In the genomic region with DNA sequence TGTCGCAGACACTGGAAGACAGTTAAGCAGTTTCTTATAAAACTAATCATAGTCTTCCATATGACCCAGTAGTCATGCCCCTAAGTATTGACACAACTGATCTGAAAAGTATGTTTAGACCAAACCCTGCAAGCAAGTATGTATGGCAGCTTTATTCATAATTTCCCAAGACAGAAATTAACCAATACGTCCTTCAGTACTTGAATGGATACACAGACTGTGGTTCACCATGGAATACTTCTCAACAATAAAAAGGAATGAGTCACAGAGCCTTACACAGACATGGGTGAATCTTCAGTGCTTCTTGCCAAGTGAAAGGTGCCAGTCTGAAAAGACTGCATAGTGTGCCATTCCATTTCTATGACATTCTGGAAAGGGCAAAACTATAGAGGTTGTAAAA, we compare ENCODE assay signal across 18 cellular contexts. TPM values are rescaled to one million over a fixed set of nuclear protein-coding genes. Genes with fewer than 3 reads are reported as not detected.
A peak's percentile ranks its signal among the peaks of the same experiment; 100 is the strongest.
DNase-seq lines count a peak whose midpoint lies in the region; ATAC-seq, FAIRE-seq and TF ChIP-seq lines count a peak whose summit lies in the region.
"Had no signal": no experiment of that assay in that cellular context is flagged by ENCODE, and none has a peak within 500 bp of the region (broad histone marks: within the 10 kb centered on the region; RNA-seq: fewer than 3 reads in every experiment).

No MANE protein-coding gene starts in this region.

- H3K27me3 ChIP-seq in astrocyte (ENCODE audit: insufficient read depth, low read length), result no peaks in the 10 kb centered on the region
- peaks cover 0 to 3% of the 10 kb centered on the region in 2 donors for H3K27me3 ChIP-seq in naive thymus-derived CD4-positive, alpha-beta T cell (ENCODE audit: control insufficient read depth in 2 of 2, insufficient read depth in 2 of 2, low read length in 2 of 2)
- H3K27me3 ChIP-seq: gastrocnemius medialis, thyroid gland had no signal

- H2AFZ ChIP-seq in astrocyte (ENCODE audit: low read depth, low read length), result no peak overlapping the region

- no peak overlapping the region for H3K27ac ChIP-seq in astrocyte (ENCODE audit: low read depth, low read length)
- no peak overlapping the region for H3K27ac ChIP-seq in naive thymus-derived CD4-positive, alpha-beta T cell (ENCODE audit: low read depth, low read length)
- H3K27ac ChIP-seq: gastrocnemius medialis, HL-60, skin epidermis, thyroid gland, VCaP had no signal

- POLR2A ChIA-PET in naive thymus-derived CD4-positive, alpha-beta T cell (lab: Charles Lee), result no interaction called here

- intact Hi-C loops in mucosa of descending colon (cut with DNase I, micrococcal nuclease), result no loop called here
- intact Hi-C loops in naive thymus-derived CD4-positive, alpha-beta T cell (cut with micrococcal nuclease), result no loop called here

- peaks cover 20% of the 10 kb centered on the region for H3K4me1 ChIP-seq in astrocyte (ENCODE audit: insufficient read depth, low read length)
- H3K4me1 ChIP-seq in mucosa of descending colon (ENCODE audit: low read depth), result no peaks in the 10 kb centered on the region
- H3K4me1 ChIP-seq in naive thymus-derived CD4-positive, alpha-beta T cell (ENCODE audit: control insufficient read depth in 2 of 2, insufficient read depth in 2 of 2, low read length in 2 of 2), result no peaks in the 10 kb centered on the region

- H3K27me3 Mint-ChIP-seq in astrocyte (ENCODE audit: low read depth, unreplicated experiment), result no peaks in the 10 kb centered on the region
- peaks cover 27 to 55% (median 34%) of the 10 kb centered on the region in 5 donors for H3K27me3 Mint-ChIP-seq in naive thymus-derived CD4-positive, alpha-beta T cell

- H3K36me3 Mint-ChIP-seq in astrocyte (ENCODE audit: low read depth, unreplicated experiment), result no peaks in the 10 kb centered on the region
- H3K36me3 Mint-ChIP-seq in naive thymus-derived CD4-positive, alpha-beta T cell, result no peaks in the 10 kb centered on the region
- H3K36me3 Mint-ChIP-seq: natural killer cell had no signal

- no peak overlapping the region for H3K9ac ChIP-seq in astrocyte (ENCODE audit: low read length)

- no peak overlapping the region for H3K27ac Mint-ChIP-seq in astrocyte (ENCODE audit: unreplicated experiment)
- H3K27ac Mint-ChIP-seq in naive thymus-derived CD4-positive, alpha-beta T cell, result no peak overlapping the region
- H3K27ac Mint-ChIP-seq: natural killer cell had no signal

- H3K36me3 ChIP-seq in astrocyte (ENCODE audit: insufficient read depth, low read length) (no peaks in the 10 kb centered on the region), mucosa of descending colon (ENCODE audit: low read depth) (no peaks in the 10 kb centered on the region)
- no peaks in the 10 kb centered on the region for H3K36me3 ChIP-seq in naive thymus-derived CD4-positive, alpha-beta T cell (ENCODE audit: control insufficient read depth in 2 of 3, insufficient read depth in 3 of 3, low read length in 3 of 3)
- H3K36me3 ChIP-seq: gastrocnemius medialis, thyroid gland had no signal

- H3K9me3 Mint-ChIP-seq in astrocyte (ENCODE audit: unreplicated experiment), result no peaks in the 10 kb centered on the region
- no peaks in the 10 kb centered on the region for H3K9me3 Mint-ChIP-seq in naive thymus-derived CD4-positive, alpha-beta T cell
- H3K9me3 Mint-ChIP-seq: natural killer cell had no signal

- peaks cover 23% of the 10 kb centered on the region for H3K4me1 Mint-ChIP-seq in astrocyte (ENCODE audit: low read depth, unreplicated experiment)
- no peaks in the 10 kb centered on the region for H3K4me1 Mint-ChIP-seq in naive thymus-derived CD4-positive, alpha-beta T cell
- H3K4me1 Mint-ChIP-seq: natural killer cell had no signal

- TF ChIP-seq CTCF in astrocyte (IDR thresholded peaks at IDR 0.05; ENCODE audit: insufficient read depth, low read depth, low read length), result no peak
- no peak for TF ChIP-seq CTCF in mucosa of descending colon (IDR thresholded peaks at IDR 0.05)

- CTCF ChIA-PET in naive thymus-derived CD4-positive, alpha-beta T cell (lab: Charles Lee), result no interaction called here

- H4K20me1 ChIP-seq in astrocyte (ENCODE audit: insufficient read depth, low read length), result no peaks in the 10 kb centered on the region

- DNase-seq in EL, result peak; percentile 80
- peak; percentile 60 for DNase-seq in astrocyte (ENCODE audit: low read depth)
- no peak for DNase-seq in mucosa of descending colon
- no peak for DNase-seq in activated CD8-positive, alpha-beta memory T cell treated with anti-CD3 and anti-CD28 coated beads, Interleukin-2, amount 50 U/mL, for 4 hours
- DNase-seq in naive thymus-derived CD4-positive, alpha-beta T cell, result no peak
- DNase-seq in SHP77 (lab: John Stamatoyannopoulos, UW), result no peak
- DNase-seq: activated effector memory CD4-positive, alpha-beta T cell treated with Interleukin-2 at 50 U/mL for 16 hours; gastrocnemius medialis; islet precursor cell; natural killer cell; NCI-H446 treated with DMSO at 0.1 percent for 48 hours; Right ventricle myocardium superior; thyroid gland had no signal

- no peaks in the 10 kb centered on the region for H3K9me3 ChIP-seq in astrocyte (ENCODE audit: insufficient read depth, low read depth, low read length)
- H3K9me3 ChIP-seq in mucosa of descending colon, result no peaks in the 10 kb centered on the region
- H3K9me3 ChIP-seq in naive thymus-derived CD4-positive, alpha-beta T cell (ENCODE audit: control insufficient read depth in 2 of 3, low read length in 3 of 3), result no peaks in the 10 kb centered on the region
- H3K9me3 ChIP-seq: gastrocnemius medialis, thyroid gland had no signal

- peak; percentile 26 for FAIRE-seq in astrocyte (lab: Jason Lieb, UNC)

- H3K79me2 ChIP-seq in astrocyte (ENCODE audit: insufficient read depth, low read length), result no peaks in the 10 kb centered on the region

- H3K4me2 ChIP-seq in astrocyte (ENCODE audit: low read length), result no peak overlapping the region

- H3K4me3 Mint-ChIP-seq in astrocyte (ENCODE audit: unreplicated experiment), result no peak overlapping the region
- no peak overlapping the region for H3K4me3 Mint-ChIP-seq in naive thymus-derived CD4-positive, alpha-beta T cell
- H3K4me3 Mint-ChIP-seq: natural killer cell had no signal

- H3K4me3 ChIP-seq in astrocyte (ENCODE audit: insufficient read depth, low read depth, low read length) (no peak overlapping the region), mucosa of descending colon (no peak overlapping the region)
- H3K4me3 ChIP-seq in naive thymus-derived CD4-positive, alpha-beta T cell (ENCODE audit: low read length), result no peak overlapping the region
- H3K4me3 ChIP-seq: gastrocnemius medialis, skin epidermis, thyroid gland had no signal

- ATAC-seq in HG02588 (IDR thresholded peaks at IDR 0.05; ENCODE audit: unreplicated experiment) (peak; percentile 23), mucosa of descending colon (peak; percentile 73), GM18498 (IDR thresholded peaks at IDR 0.05; ENCODE audit: unreplicated experiment) (no peak)
- no peak for ATAC-seq in naive thymus-derived CD4-positive, alpha-beta T cell
- ATAC-seq: gastrocnemius medialis, natural killer cell had no signal

RNA-seq across cellular contexts. Expression of a gene that starts 50.2 kb away (rescaled TPM):
- total RNA-seq in astrocyte (0.91 and 1.4 TPM in 2 replicates), mucosa of descending colon (10 to 100 TPM in 1 of 3 donors, 1 to 10 TPM in 2; 6.7 to 20.4 (median 8.0) TPM)
- 10 to 100 TPM in 4 of 5 experiments, 1 to 10 TPM in 1; 8.6 to 26.0 (median 25.1) TPM for total RNA-seq in naive thymus-derived CD4-positive, alpha-beta T cell
- 1 to 10 TPM; 3.6 to 4.9 TPM for polyA plus RNA-seq in naive thymus-derived CD4-positive, alpha-beta T cell

Comparison
In these comparisons a context has a peak if more than half of its experiments do, and no peak if none do; other contexts are left out.
1. DNase-seq: peak in EL (single experiment) and astrocyte (single experiment); none in mucosa of descending colon (0 of 3), activated CD8-positive, alpha-beta memory T cell treated with anti-CD3 and anti-CD28 coated beads, Interleukin-2, amount 50 U/mL, for 4 hours (single experiment), naive thymus-derived CD4-positive, alpha-beta T cell (0 of 9) and SHP77 (0 of 2).
2. ATAC-seq: peak in HG02588 (single experiment) and mucosa of descending colon (single experiment); none in naive thymus-derived CD4-positive, alpha-beta T cell (single experiment) and GM18498 (single experiment).